In genomic region chr17:19345067-19345460, GRCh38 we compare ENCODE assay signal across 2 cellular contexts.
TF ChIP-seq lines count a peak whose summit lies in the region.

No MANE protein-coding gene starts in this region.

TF ChIP-seq in H1, 55 proteins besides CTCF, POLR2A, EP300 and RAD21:
- TF ChIP-seq SIRT6 (IDR thresholded peaks at IDR 0.05; ENCODE audit: low read length), result no peak
- TF ChIP-seq ATF3 (IDR thresholded peaks at IDR 0.05; ENCODE audit: insufficient read depth, low read depth, low read length), result no peak
- TF ChIP-seq TAF7 (optimal IDR thresholded peaks at IDR 0.05; ENCODE audit: borderline replicate concordance, low read depth, low read length), result no peak

TF ChIP-seq in GM12891, 5 proteins besides CTCF, POLR2A, EP300 and RAD21:
- TF ChIP-seq SPI1 (IDR thresholded peaks at IDR 0.05; ENCODE audit: low read depth, low read length) (no peak), TAF1 (IDR thresholded peaks at IDR 0.05; ENCODE audit: low read depth, low read length) (no peak), PAX5 (IDR thresholded peaks at IDR 0.05; ENCODE audit: insufficient read depth, low read length, severe bottlenecking) (no peak), POU2F2 (IDR thresholded peaks at IDR 0.05; ENCODE audit: low read depth, low read length) (no peak), POLR2AphosphoS5 (IDR thresholded peaks at IDR 0.05; ENCODE audit: low read depth, low read length) (no peak)
